24 cellular contexts compared by ENCODE assay signal in the genomic region with DNA sequence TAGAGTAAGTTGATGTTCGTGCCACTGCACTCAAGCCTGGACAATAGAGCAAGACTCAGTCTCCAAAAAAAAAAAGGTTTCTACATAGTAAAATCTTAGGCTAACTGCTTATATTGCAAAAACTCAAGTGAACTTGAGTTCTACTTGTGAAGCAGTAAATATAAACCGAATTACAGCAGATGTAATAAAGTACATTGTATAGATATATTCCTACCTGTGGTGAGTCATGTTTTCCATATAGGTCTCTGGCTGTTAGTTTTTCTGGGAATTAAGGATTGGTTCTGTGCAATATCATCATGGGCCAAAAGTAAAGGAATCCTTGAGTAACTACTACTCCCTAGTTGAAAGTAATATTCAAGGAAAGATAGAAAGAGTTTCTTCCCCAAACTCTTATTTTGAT.
"Had no signal": no experiment of that assay in that cellular context is flagged by ENCODE, and none has a peak within 500 bp of the region (broad histone marks: within the 10 kb centered on the region; RNA-seq: fewer than 3 reads in every experiment).

No MANE protein-coding gene starts in this region.

- H3K4me1 ChIP-seq: colonic mucosa, gastrocnemius medialis had no signal

- H3K4me3 ChIP-seq: colonic mucosa, coronary artery, dorsolateral prefrontal cortex, esophagus muscularis mucosa, esophagus squamous epithelium, gastrocnemius medialis, gastroesophageal sphincter, heart left ventricle, heart right ventricle had no signal

- H3K9me3 ChIP-seq: colonic mucosa, esophagus muscularis mucosa, esophagus squamous epithelium, gastrocnemius medialis, gastroesophageal sphincter had no signal

- H3K27ac ChIP-seq: colonic mucosa, coronary artery, epithelial cell of prostate, esophagus muscularis mucosa, esophagus squamous epithelium, foreskin keratinocyte, gastrocnemius medialis, gastroesophageal sphincter, heart left ventricle, heart right ventricle had no signal

- ATAC-seq: effector memory CD8-positive, alpha-beta T cell; esophagus mucosa; foreskin keratinocyte; gastrocnemius medialis; gastroesophageal sphincter; heart left ventricle; heart right ventricle had no signal

- DNase-seq: colonic mucosa; cortex of kidney; dermis blood vessel endothelial cell; dorsolateral prefrontal cortex; effector CD4-positive, alpha-beta T cell; effector CD8-positive, alpha-beta T cell; effector memory CD4-positive, alpha-beta T cell; effector memory CD8-positive, alpha-beta T cell; endodermal cell; erythroblast; esophagus squamous epithelium; foreskin fibroblast; foreskin keratinocyte; foreskin melanocyte; gastrocnemius medialis; glutamatergic neuron; head of caudate nucleus; heart left ventricle; heart right ventricle had no signal

- H3K27me3 ChIP-seq: colonic mucosa, dorsolateral prefrontal cortex, esophagus muscularis mucosa, esophagus squamous epithelium, foreskin keratinocyte, gastrocnemius medialis, gastroesophageal sphincter, heart left ventricle, heart right ventricle had no signal

- H3K36me3 ChIP-seq: colonic mucosa, esophagus muscularis mucosa, esophagus squamous epithelium, gastrocnemius medialis, gastroesophageal sphincter had no signal
